11 cellular contexts compared by ENCODE assay signal in the genomic region with DNA sequence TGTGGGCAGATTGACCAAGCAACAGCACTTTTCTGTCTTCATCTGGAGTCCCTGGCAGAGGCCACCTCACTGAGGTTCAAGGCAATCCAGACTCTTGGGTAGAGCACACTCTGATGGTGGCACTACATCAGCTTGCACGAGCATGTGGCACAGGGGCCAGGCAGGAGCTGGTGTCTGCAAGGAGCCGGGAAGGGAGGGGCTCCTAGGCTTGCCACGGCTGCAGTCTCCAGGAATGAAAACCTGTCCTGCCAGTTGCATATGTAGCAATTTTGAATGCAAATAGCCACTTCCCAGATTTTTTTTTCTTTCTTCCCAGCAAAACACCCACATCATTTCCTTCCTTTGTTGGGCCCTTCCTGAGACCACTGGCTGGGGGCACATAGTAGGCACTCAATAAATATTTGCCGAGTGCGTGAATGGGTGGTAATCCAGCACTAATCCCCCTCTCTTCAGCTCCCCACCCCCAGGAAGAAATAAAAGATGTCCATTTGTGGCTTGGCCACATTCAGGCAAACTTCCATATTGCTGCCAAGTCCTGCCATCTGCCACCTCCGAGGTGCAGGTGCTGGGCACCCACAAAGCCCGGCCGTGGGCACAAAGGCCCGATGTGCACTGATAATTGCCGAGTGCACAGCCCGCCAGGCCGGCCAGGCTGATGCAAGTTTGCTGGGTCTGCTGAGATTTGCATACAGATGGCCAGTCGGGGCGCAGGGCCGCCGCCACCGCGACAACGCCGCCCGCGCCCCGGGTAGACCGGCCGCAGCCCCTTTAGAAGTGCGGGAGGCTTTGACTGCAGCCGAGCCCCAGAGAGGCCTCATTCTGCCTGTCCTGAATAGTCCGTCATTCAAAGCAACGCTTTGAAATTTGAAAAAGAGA.
A peak's percentile ranks its signal among the peaks of the same experiment; 100 is the strongest.
DNase-seq lines count a peak whose midpoint lies in the region; ATAC-seq, FAIRE-seq and TF ChIP-seq lines count a peak whose summit lies in the region.
"Had no signal": no experiment of that assay in that cellular context is flagged by ENCODE, and none has a peak within 500 bp of the region (broad histone marks: within the 10 kb centered on the region; RNA-seq: fewer than 3 reads in every experiment).

No MANE protein-coding gene starts in this region.

- FAIRE-seq in GM12878 (lab: Jason Lieb, UNC): no peak
- FAIRE-seq: endothelial cell of umbilical vein, GM12892 had no signal

- peak; percentile 46 for DNase-seq in Ammon's horn (ENCODE audit: low spot score)
- peak; percentile 38 for DNase-seq in MM.1S
- DNase-seq in GM12878 (ENCODE audit: low read depth, low spot score): no peak
- DNase-seq in lung (ENCODE audit: low spot score): peak; percentile 60
- no peak for DNase-seq in 8988T
- no peak for DNase-seq in NCI-H82 treated with DMSO at 0.1 percent for 48 hours (lab: John Stamatoyannopoulos, UW; ENCODE audit: unreplicated experiment)

- in situ Hi-C loops in GM12878 (cut with MboI): no loop called here

- no peaks in the 10 kb centered on the region for H3K9me2 ChIP-seq in MM.1S (replicated peaks; ENCODE audit: insufficient read depth, low read length)

- CTCF ChIA-PET in GM12878 (lab: Yijun Ruan, JAX): no interaction called here

- intact Hi-C loops in GM12878 (cut with micrococcal nuclease; ENCODE audit: unreplicated experiment): no loop called here

- SMC1A ChIA-PET in GM12878 (lab: Charles Lee; ENCODE audit: uncharacterized antibody, unreplicated experiment): no interaction called here

- peak overlapping the region; percentile 40 for H2AFZ ChIP-seq in MM.1S (ENCODE audit: low read length)
- H2AFZ ChIP-seq in GM12878 (ENCODE audit: control insufficient read depth, low read depth, low read length): no peak overlapping the region

- H3K4me1 ChIP-seq in MM.1S (ENCODE audit: low read length) (peaks cover 8% of the 10 kb centered on the region; the same call in 1 of the 2 replicates), GM12878 (ENCODE audit: control insufficient read depth, insufficient read depth, low read length) (no peaks in the 10 kb centered on the region), lung (ENCODE audit: control insufficient read depth in 2 of 2, insufficient read depth in 2 of 2, low read length in 2 of 2) (peaks cover 0 to 4% of the 10 kb centered on the region in 2 donors)

- H4K20me1 ChIP-seq in MM.1S (ENCODE audit: insufficient read depth, low read length) (no peaks in the 10 kb centered on the region), GM12878 (ENCODE audit: control insufficient read depth, insufficient read depth) (no peaks in the 10 kb centered on the region)

- H3K4me3 ChIP-seq in MM.1S (ENCODE audit: low read length) (peak overlapping the region; percentile 26), GM12878 (no peak overlapping the region), lung (no peak overlapping the region)

- no peak for TF ChIP-seq POLR2A in GM12878 (IDR thresholded peaks at IDR 0.05; ENCODE audit: low read depth, low read length)

- H3K79me2 ChIP-seq in MM.1S (ENCODE audit: low read length) (no peaks in the 10 kb centered on the region), GM12878 (ENCODE audit: control insufficient read depth, insufficient read depth, low read length) (no peaks in the 10 kb centered on the region)

- H3K36me3 ChIP-seq in MM.1S (replicated peaks; ENCODE audit: insufficient read depth, low read length): no peaks in the 10 kb centered on the region
- no peaks in the 10 kb centered on the region for H3K36me3 ChIP-seq in GM12878 (ENCODE audit: control insufficient read depth in 2 of 2, insufficient read depth in 2 of 2, low read length in 1 of 2)
- H3K36me3 ChIP-seq in lung (ENCODE audit: control insufficient read depth in 2 of 2, insufficient read depth in 2 of 2, low read length in 2 of 2): no peaks in the 10 kb centered on the region

- 43% methylated on average over 29 of the region's 29 CpGs for WGBS in GM12878 (ENCODE audit: insufficient coverage, insufficient replicate concordance, low lambda C conversion rate, missing lambda C conversion rate)
- 13 to 19% methylated on average over 29 of the region's 29 CpGs for WGBS in lung, 2 donors

- H3K27me3 ChIP-seq in MM.1S (replicated peaks; ENCODE audit: insufficient read depth, low read length): no peaks in the 10 kb centered on the region
- H3K27me3 ChIP-seq in GM12878 (replicated peaks in 1 of 2; ENCODE audit: control insufficient read depth in 2 of 2, insufficient read depth in 2 of 2, low read length in 1 of 2): peaks cover 2 to 9% of the 10 kb centered on the region in 2 experiments
- H3K27me3 ChIP-seq in lung (ENCODE audit: control insufficient read depth, insufficient read depth): no peaks in the 10 kb centered on the region

- POLR2A ChIA-PET in GM12878 (lab: Charles Lee): no interaction called here

- H3K9me3 ChIP-seq in MM.1S (replicated peaks; ENCODE audit: insufficient read depth, low read length): no peaks in the 10 kb centered on the region
- H3K9me3 ChIP-seq in GM12878 (replicated peaks; ENCODE audit: control insufficient read depth, insufficient read depth, low read length): no peaks in the 10 kb centered on the region
- H3K9me3 ChIP-seq in lung (ENCODE audit: control insufficient read depth in 2 of 2, insufficient read depth in 1 of 2, low read length in 1 of 2): peaks cover 0 to 2% of the 10 kb centered on the region in 2 donors

- peak overlapping the region; percentile 63; the same call in 1 of the 2 replicates for H3K27ac ChIP-seq in MM.1S (ENCODE audit: low read length)
- no peak overlapping the region for H3K27ac ChIP-seq in GM12878 (ENCODE audit: control insufficient read depth, insufficient read depth)
- H3K27ac ChIP-seq in lung (ENCODE audit: low read depth in 1 of 2, low read length in 1 of 2): peak overlapping the region in 1 of 2 donors; percentile 43

- no peak for TF ChIP-seq EP300 in GM12878 (IDR thresholded peaks at IDR 0.05; ENCODE audit: borderline replicate concordance in 1 of 2, control insufficient read depth in 1 of 2, low read depth in 2 of 2, low read length in 2 of 2)

- peaks cover 6% of the 10 kb centered on the region; the same call in 1 of the 2 replicates for H3F3A ChIP-seq in MM.1S (ENCODE audit: insufficient read depth, low read length)

- TF ChIP-seq CTCF in MM.1S (IDR thresholded peaks at IDR 0.05; ENCODE audit: low read length) (no peak), GM12878 (IDR thresholded peaks at IDR 0.05 in 2 of 3, conservative IDR thresholded peaks at IDR 0.05 in 1 of 3; ENCODE audit: control insufficient read depth in 2 of 3, extremely low read depth in 1 of 3, insufficient read depth in 1 of 3, low read depth in 3 of 3, low read length in 3 of 3) (no peak), lung (IDR thresholded peaks at IDR 0.05; ENCODE audit: control extremely low read depth, extremely low read depth) (no peak)

- ATAC-seq in GM12878 (peak; percentile 72), lung (ENCODE audit: insufficient read depth, low FRiP score) (peak; percentile 46), HG03280 (IDR thresholded peaks at IDR 0.05; ENCODE audit: unreplicated experiment) (no peak), GM18511 (IDR thresholded peaks at IDR 0.05; ENCODE audit: unreplicated experiment) (no peak)
- ATAC-seq: activated T-helper 17 cell treated with anti-CD3 and anti-CD28 coated beads, Interleukin-2, amount 50 U/mL, for 72 hours had no signal

- H3K9ac ChIP-seq in MM.1S (ENCODE audit: low read length): peak overlapping the region; percentile 31; the same call in 1 of the 2 replicates
- no peak overlapping the region for H3K9ac ChIP-seq in GM12878 (ENCODE audit: control insufficient read depth, insufficient read depth, low read length)

- H3K4me2 ChIP-seq in MM.1S (ENCODE audit: low read depth, low read length): peak overlapping the region; percentile 70
- H3K4me2 ChIP-seq in GM12878 (ENCODE audit: control insufficient read depth, insufficient read depth): no peak overlapping the region

- no TSS peak for BruUV-seq in GM12878 (replicated peaks; lab: Mats Ljungman, UMichigan)

- RAD21 ChIA-PET in GM12878 (lab: Charles Lee; ENCODE audit: unreplicated experiment): no interaction called here

- no peak for TF ChIP-seq RAD21 in GM12878 (IDR thresholded peaks at IDR 0.05; ENCODE audit: insufficient read depth, low read depth, low read length)

TF ChIP-seq in GM12878, 131 proteins besides CTCF, POLR2A, EP300 and RAD21:
- TF ChIP-seq BMI1 (IDR thresholded peaks at IDR 0.05; ENCODE audit: borderline replicate concordance) (no peak), IKZF1 (conservative IDR thresholded peaks at IDR 0.05) (0 out of 2 replicates have a peak, but pooled peaks have one; percentile 11), NFIC (IDR thresholded peaks at IDR 0.05; ENCODE audit: low read depth, low read length) (no peak)
TF ChIP-seq in GM12878: peak in this region for 1.

Comparison
In these comparisons a context has a peak if more than half of its experiments do, and no peak if none do; other contexts are left out.
1. DNase-seq: peak in Ammon's horn (single experiment), MM.1S (single experiment) and lung (single experiment); none in GM12878 (single experiment), 8988T (single experiment) and NCI-H82 treated with DMSO at 0.1 percent for 48 hours (single experiment).
2. ATAC-seq: peak in GM12878 (single experiment) and lung (single experiment); none in HG03280 (single experiment) and GM18511 (single experiment).